Comparison of ENCODE assay signal across 1 cellular context in the genomic region with DNA sequence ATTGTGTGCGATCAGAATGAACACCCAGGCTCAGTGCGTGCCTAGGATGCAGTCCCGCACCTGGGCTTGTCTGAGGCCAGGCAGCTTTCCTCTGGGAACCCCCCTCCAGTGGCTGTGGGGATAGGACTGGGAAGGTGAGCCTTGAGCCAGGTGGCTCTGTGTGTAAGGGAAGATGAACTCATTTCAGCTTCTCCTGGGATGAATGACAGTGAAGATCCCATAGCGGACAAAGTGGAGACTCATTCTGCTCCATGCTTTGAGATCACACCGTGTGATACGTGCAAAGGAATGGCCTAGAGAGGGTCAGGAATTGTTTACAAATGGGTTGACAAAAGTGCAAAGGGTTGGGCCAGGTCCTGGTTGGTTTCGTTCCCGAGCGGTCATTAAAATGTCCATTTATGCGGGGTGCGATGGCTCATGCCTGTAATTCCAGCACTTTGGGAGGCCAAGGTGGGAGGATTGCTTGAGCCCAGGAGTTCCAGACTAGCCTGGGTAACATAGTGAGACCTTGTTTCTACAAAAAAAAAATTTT.
TF ChIP-seq lines count a peak whose summit lies in the region.

No MANE protein-coding gene starts in this region.

TF ChIP-seq in HepG2, 621 proteins besides CTCF, POLR2A, EP300 and RAD21:
- TF ChIP-seq MXI1 (IDR thresholded peaks at IDR 0.05; ENCODE audit: borderline replicate concordance, low read depth, low read length) (no peak), RBM22 (optimal IDR thresholded peaks at IDR 0.05; ENCODE audit: low read length) (peak; percentile 31), STAG1 (CRISPR knock-in tag; IDR thresholded peaks at IDR 0.05) (no peak), ARNTL (CRISPR knock-in tag; IDR thresholded peaks at IDR 0.05) (no peak)
TF ChIP-seq in HepG2: peak in this region for 1.
